In the genomic region with DNA sequence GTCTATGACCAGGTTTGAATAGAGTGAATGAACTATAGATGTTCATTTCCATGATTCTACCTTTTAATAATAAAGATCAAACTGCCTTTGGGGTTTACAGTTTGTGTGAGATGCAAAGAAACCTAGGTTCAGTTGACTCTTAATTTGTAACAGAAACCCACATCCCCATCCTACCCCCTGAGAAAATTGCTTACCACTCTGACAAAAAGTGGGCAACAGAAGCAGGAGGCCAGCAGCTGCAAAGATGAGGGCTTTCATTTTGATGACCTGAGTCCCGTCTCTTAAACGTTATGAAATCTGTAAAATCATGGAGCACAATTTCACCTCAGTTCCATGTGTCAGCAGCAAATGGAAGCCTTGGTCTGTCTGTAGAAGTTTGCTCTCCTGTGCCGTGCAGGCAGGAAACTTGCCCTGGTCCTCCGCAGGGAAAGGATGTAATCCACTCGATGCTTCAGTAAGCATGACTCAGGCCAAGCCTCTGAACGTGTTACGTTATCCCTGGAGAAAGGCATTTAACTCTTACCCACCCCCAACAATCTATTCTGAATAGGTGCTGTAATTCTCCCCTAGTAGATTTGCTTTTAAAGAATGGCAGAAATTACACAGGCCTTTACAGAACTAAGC, we compare ENCODE assay signal across 10 cellular contexts. TPM values are rescaled to one million over a fixed set of nuclear protein-coding genes. Genes with fewer than 3 reads are reported as not detected.
DNase-seq lines count a peak whose midpoint lies in the region; ATAC-seq and TF ChIP-seq lines count a peak whose summit lies in the region.
"Had no signal": no experiment of that assay in that cellular context is flagged by ENCODE, and none has a peak within 500 bp of the region (broad histone marks: within the 10 kb centered on the region; RNA-seq: fewer than 3 reads in every experiment).

A gene with protein sequence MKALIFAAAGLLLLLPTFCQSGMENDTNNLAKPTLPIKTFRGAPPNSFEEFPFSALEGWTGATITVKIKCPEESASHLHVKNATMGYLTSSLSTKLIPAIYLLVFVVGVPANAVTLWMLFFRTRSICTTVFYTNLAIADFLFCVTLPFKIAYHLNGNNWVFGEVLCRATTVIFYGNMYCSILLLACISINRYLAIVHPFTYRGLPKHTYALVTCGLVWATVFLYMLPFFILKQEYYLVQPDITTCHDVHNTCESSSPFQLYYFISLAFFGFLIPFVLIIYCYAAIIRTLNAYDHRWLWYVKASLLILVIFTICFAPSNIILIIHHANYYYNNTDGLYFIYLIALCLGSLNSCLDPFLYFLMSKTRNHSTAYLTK (minus strand): TSS at position 431 of the 624 bp plus-strand sequence. CDS start 173 bp downstream, at position 258.

- H3K4me3 ChIP-seq in Jurkat, Clone E6-1 (ENCODE audit: low read length): peak within 1 kb of the TSS; percentile 47
- peak within 1 kb of the TSS; percentile 35 for H3K4me3 ChIP-seq in mesodermal cell (ENCODE audit: extremely low read depth, insufficient read depth, low read length, poor library complexity, severe bottlenecking)
- no peak within 1 kb of the TSS for H3K4me3 ChIP-seq in BE2C (ENCODE audit: low read depth, low read length)
- H3K4me3 ChIP-seq: gastrocnemius medialis had no signal

- 17 to 28% methylated on average over 4 to 6 of the region's 7 CpGs for WGBS in mesodermal cell (ENCODE audit: insufficient coverage in 2 of 2), 2 experiments

- no peaks in the 10 kb centered on the region for H3K9me3 ChIP-seq in mesodermal cell (ENCODE audit: control insufficient read depth, low read length)
- H3K9me3 ChIP-seq in BE2C: no peaks in the 10 kb centered on the region
- H3K9me3 ChIP-seq: gastrocnemius medialis had no signal

- ATAC-seq in HG02759 (IDR thresholded peaks at IDR 0.05; ENCODE audit: unreplicated experiment): no peak
- ATAC-seq: gastrocnemius medialis had no signal

- TF ChIP-seq CTCF in BE2C (IDR thresholded peaks at IDR 0.05; ENCODE audit: low read depth, low read length): no peak

- H3K27me3 ChIP-seq in BE2C: peaks cover 5% of the 10 kb centered on the region
- H3K27me3 ChIP-seq: gastrocnemius medialis had no signal

- DNase-seq in AG20443 (ENCODE audit: low spot score): peak; percentile 55
- DNase-seq in Jurkat, Clone E6-1 (ENCODE audit: low read depth, low spot score): peak; percentile 69
- DNase-seq in dedifferentiated amniotic fluid mesenchymal stem cell (ENCODE audit: extremely low spot score): peak; percentile 91
- DNase-seq in SW 1271 (lab: John Stamatoyannopoulos, UW): no peak
- DNase-seq in BE2C: no peak
- no peak for DNase-seq in activated CD4-positive, alpha-beta T cell treated with anti-CD3 and anti-CD28 coated beads for 48 hours
- DNase-seq: gastrocnemius medialis, NCI-H2029 treated with DMSO at 0.1 percent for 48 hours had no signal

- H3K27ac ChIP-seq in mesodermal cell (ENCODE audit: low read depth, low read length, severe bottlenecking): peak within 1 kb of the TSS; percentile 36
- H3K27ac ChIP-seq: gastrocnemius medialis had no signal

- peaks cover 4% of the 10 kb centered on the region for H3K36me3 ChIP-seq in mesodermal cell (ENCODE audit: control insufficient read depth, insufficient read depth, low read length)
- H3K36me3 ChIP-seq in BE2C: no peaks in the 10 kb centered on the region
- H3K36me3 ChIP-seq: gastrocnemius medialis had no signal

- H3K4me1 ChIP-seq in mesodermal cell (ENCODE audit: control insufficient read depth, insufficient read depth, low read length, poor library complexity, severe bottlenecking) (peaks cover 28% of the 10 kb centered on the region), BE2C (no peaks in the 10 kb centered on the region)
- H3K4me1 ChIP-seq: gastrocnemius medialis had no signal

RNA-seq across cellular contexts. Expression of the gene that starts here (rescaled TPM):
- polyA plus RNA-seq in Jurkat, Clone E6-1 (2012; ENCODE audit: insufficient read depth, insufficient read length): 2.0 TPM
- 101 TPM for polyA plus RNA-seq in mesodermal cell (2013, experiment 1 of 2)
- polyA plus RNA-seq in mesodermal cell (2013, experiment 2 of 2): 70.7 TPM
- polyA plus RNA-seq in BE2C (2012; ENCODE audit: insufficient read depth, insufficient read length, low read depth): not detected

Comparison
In these comparisons a context has a peak if more than half of its experiments do, and no peak if none do; other contexts are left out.
1. DNase-seq: peak in AG20443 (single experiment), Jurkat, Clone E6-1 (single experiment) and dedifferentiated amniotic fluid mesenchymal stem cell (single experiment); none in SW 1271 (0 of 2), BE2C (single experiment) and activated CD4-positive, alpha-beta T cell treated with anti-CD3 and anti-CD28 coated beads for 48 hours (single experiment).